18 cellular contexts compared by ENCODE assay signal in the genomic region with DNA sequence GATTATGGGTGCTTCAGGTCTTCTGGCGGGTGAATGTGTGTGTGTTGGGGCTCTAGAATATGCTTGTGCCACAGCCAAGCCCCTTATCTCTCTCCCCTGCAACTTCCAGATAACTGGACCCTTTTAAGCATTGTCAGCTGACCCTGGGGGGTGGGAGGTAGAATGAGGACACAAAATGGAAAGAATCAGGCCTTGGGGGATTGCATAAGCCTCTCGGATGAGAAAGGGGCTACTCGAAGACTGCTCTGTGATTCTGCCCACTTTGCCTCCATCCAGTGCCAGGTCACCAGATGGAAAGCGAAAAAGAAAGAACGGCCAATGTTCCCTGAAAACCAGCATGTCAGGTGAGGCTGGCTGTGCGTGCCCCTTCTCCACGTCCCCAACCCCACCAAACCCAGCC. TPM values are rescaled to one million over a fixed set of nuclear protein-coding genes. Genes with fewer than 3 reads are reported as not detected.
DNase-seq lines count a peak whose midpoint lies in the region; ATAC-seq, FAIRE-seq and TF ChIP-seq lines count a peak whose summit lies in the region.
"Had no signal": no experiment of that assay in that cellular context is flagged by ENCODE, and none has a peak within 500 bp of the region (broad histone marks: within the 10 kb centered on the region; RNA-seq: fewer than 3 reads in every experiment).

No MANE protein-coding gene starts in this region.

- TF ChIP-seq EP300 in K562 (IDR thresholded peaks at IDR 0.05; ENCODE audit: low read length) (peak; percentile 76), suprapubic skin (IDR thresholded peaks at IDR 0.05) (no peak)

- H3K79me2 ChIP-seq in K562 (ENCODE audit: control insufficient read depth, insufficient read depth, low read length), result peaks cover 30% of the 10 kb centered on the region

- WGBS in K562 (ENCODE audit: insufficient coverage, low coverage, missing lambda C conversion rate), result 56% methylated on average over 7 of the region's 7 CpGs
- 86 to 91% methylated on average over 7 of the region's 7 CpGs for WGBS in lung, 2 donors
- 89% methylated on average over 7 of the region's 7 CpGs for WGBS in suprapubic skin

- H3K27me3 Mint-ChIP-seq in T-cell (no peaks in the 10 kb centered on the region), MCF 10A (ENCODE audit: insufficient read depth, unreplicated experiment) (no peaks in the 10 kb centered on the region)
- H3K27me3 Mint-ChIP-seq: activated CD4-positive, alpha-beta memory T cell treated with anti-CD3 and anti-CD28 coated beads for 36 hours; activated naive CD8-positive, alpha-beta T cell had no signal

- H3K36me3 ChIP-seq in NT2/D1 (ENCODE audit: insufficient read depth, insufficient read length, low read length), result peaks cover 9% of the 10 kb centered on the region
- peaks cover 41% of the 10 kb centered on the region; the same call in 2 of the 3 replicates for H3K36me3 ChIP-seq in K562 (ENCODE audit: control insufficient read depth, insufficient read depth, low read length)
- peaks cover 0 to 17% of the 10 kb centered on the region in 2 donors for H3K36me3 ChIP-seq in lung (ENCODE audit: control insufficient read depth in 2 of 2, insufficient read depth in 2 of 2, low read length in 2 of 2)
- peaks cover 47% of the 10 kb centered on the region for H3K36me3 ChIP-seq in suprapubic skin

- H3K4me3 ChIP-seq in NT2/D1 (ENCODE audit: insufficient read length, low read depth) (no peak overlapping the region), K562 (no peak overlapping the region), lung (no peak overlapping the region), suprapubic skin (no peak overlapping the region)

- H3K9me3 ChIP-seq in NT2/D1 (ENCODE audit: insufficient read depth, low read length), result no peaks in the 10 kb centered on the region
- H3K9me3 ChIP-seq in K562 (replicated peaks; ENCODE audit: control insufficient read depth, insufficient read depth, low read depth, low read length), result no peaks in the 10 kb centered on the region
- H3K9me3 ChIP-seq in lung (ENCODE audit: control insufficient read depth in 2 of 2, insufficient read depth in 1 of 2, low read length in 1 of 2), result no peaks in the 10 kb centered on the region
- H3K9me3 ChIP-seq in suprapubic skin, result no peaks in the 10 kb centered on the region

- no peak overlapping the region for H3K4me3 Mint-ChIP-seq in T-cell
- no peak overlapping the region for H3K4me3 Mint-ChIP-seq in MCF 10A (ENCODE audit: unreplicated experiment)
- H3K4me3 Mint-ChIP-seq: activated CD4-positive, alpha-beta memory T cell treated with anti-CD3 and anti-CD28 coated beads for 36 hours; activated naive CD8-positive, alpha-beta T cell; immature natural killer cell; neural crest cell had no signal

- peaks cover 26% of the 10 kb centered on the region for H3K4me1 ChIP-seq in NT2/D1 (ENCODE audit: insufficient read depth, insufficient read length)
- H3K4me1 ChIP-seq in K562 (replicated peaks in 1 of 2; ENCODE audit: control insufficient read depth in 2 of 2, insufficient read depth in 2 of 2, low read length in 2 of 2), result peaks cover 49 to 50% of the 10 kb centered on the region in 2 experiments
- peaks cover 22 to 30% of the 10 kb centered on the region in 2 donors for H3K4me1 ChIP-seq in lung (ENCODE audit: control insufficient read depth in 2 of 2, insufficient read depth in 2 of 2, low read length in 2 of 2)
- peaks cover 53% of the 10 kb centered on the region for H3K4me1 ChIP-seq in suprapubic skin

- peak; percentile 75 for FAIRE-seq in K562 (lab: Jason Lieb, UNC)

- H3K27me3 ChIP-seq in NT2/D1 (ENCODE audit: insufficient read depth, insufficient read length) (no peaks in the 10 kb centered on the region), K562 (ENCODE audit: control insufficient read depth in 2 of 2, insufficient read depth in 2 of 2, low read length in 2 of 2) (no peaks in the 10 kb centered on the region), lung (ENCODE audit: control insufficient read depth, insufficient read depth) (no peaks in the 10 kb centered on the region), suprapubic skin (no peaks in the 10 kb centered on the region)

- peak; percentile 10; the same call in 2 of the 3 replicates for ATAC-seq in K562
- ATAC-seq in lung (ENCODE audit: insufficient read depth, low FRiP score), result no peak
- no peak for ATAC-seq in T-cell (replicated peaks in 1 of 4)
- no peak for ATAC-seq in GM21367 (IDR thresholded peaks at IDR 0.05; ENCODE audit: unreplicated experiment)

- H3K9me1 ChIP-seq in K562 (ENCODE audit: control insufficient read depth, insufficient read depth, low read length), result no peaks in the 10 kb centered on the region

- DNase-seq in NT2/D1 (ENCODE audit: low read depth, low spot score) (no peak), K562 (ENCODE audit: extremely low read depth in 1 of 4, low spot score in 3 of 4) (peak in 2 of 4 experiments; percentile 47 to 73), lung (ENCODE audit: low spot score) (no peak), suprapubic skin (ENCODE audit: low spot score in 2 of 2) (no peak), T-cell (no peak), MCF 10A (ENCODE audit: unreplicated experiment) (no peak), NCI-H1048 (lab: John Stamatoyannopoulos, UW) (no peak)
- DNase-seq: activated CD4-positive, alpha-beta memory T cell treated with anti-CD3 and anti-CD28 coated beads for 36 hours; activated T-cell treated with anti-CD3 and anti-CD28 coated beads, Interleukin-2, amount 50 U/mL, for 48 hours; Calu3; immature natural killer cell; NCI-H1092 treated with DMSO at 0.1 percent for 48 hours; NCI-H510A treated with DMSO at 0.1 percent for 48 hours; T-helper 1 cell had no signal

- TSS peak; percentile 21 for BruUV-seq in K562 (replicated peaks; lab: Mats Ljungman, UMichigan)
- BruUV-seq in MCF 10A (replicated peaks; lab: Mats Ljungman, UMichigan), result no TSS peak

- in situ Hi-C loops in K562 (cut with MboI), result no loop called here

- CTCF ChIA-PET in K562 (lab: Yijun Ruan, JAX; ENCODE audit: low intra/inter-chr PET ratio), result interaction anchor here (0.6 to 1.1 kb wide), 3 partner anchors 9 to 50 kb away, joined by 3 read pairs; no protein-coding TSS in a partner anchor
- CTCF ChIA-PET in T-cell (lab: Charles Lee), result interaction anchor here (0.5 to 2.0 kb wide), 8 partner anchors 10 to 92 kb away, joined by 3 to 16 read pairs (median 4); no protein-coding TSS in a partner anchor
- CTCF ChIA-PET in MCF 10A (lab: Yijun Ruan, JAX), result interaction anchor here (1.0 to 6.9 kb wide), 11 partner anchors 8 to 70 kb away, joined by 3 to 131 read pairs (median 22); partner anchors contain the start of genes CSF3, MED24, NR1D1 and THRA

- H2AFZ ChIP-seq in K562 (ENCODE audit: low read depth, low read length), result no peak overlapping the region

- H3K9me3 Mint-ChIP-seq in T-cell, result no peaks in the 10 kb centered on the region
- H3K9me3 Mint-ChIP-seq in MCF 10A (ENCODE audit: unreplicated experiment), result no peaks in the 10 kb centered on the region
- H3K9me3 Mint-ChIP-seq: activated CD4-positive, alpha-beta memory T cell treated with anti-CD3 and anti-CD28 coated beads for 36 hours; immature natural killer cell; neural crest cell had no signal

- TF ChIP-seq RAD21 in K562 (CRISPR knock-in tag; conservative IDR thresholded peaks at IDR 0.05 in 1 of 2, IDR thresholded peaks at IDR 0.05 in 1 of 2), result no peak

- intact Hi-C loops in K562 (cut with micrococcal nuclease) (no loop called here), MCF 10A (cut with micrococcal nuclease) (no loop called here)

- peaks cover 25 to 43% (median 41%) of the 10 kb centered on the region in 3 donors for H3K4me1 Mint-ChIP-seq in T-cell
- H3K4me1 Mint-ChIP-seq in MCF 10A (ENCODE audit: insufficient read depth, unreplicated experiment), result peaks cover 50% of the 10 kb centered on the region

- POLR2A ChIA-PET in K562 (lab: Yijun Ruan, JAX) (interaction anchor here (1.1 to 3.2 kb wide), 5 partner anchors 11 to 37 kb away, joined by 3 to 29 read pairs (median 8); partner anchors contain the start of gene NR1D1), T-cell (lab: Charles Lee) (no interaction called here), MCF 10A (lab: Yijun Ruan, JAX) (interaction anchor here (1.0 to 6.8 kb wide), 2 partner anchors 22 kb away, joined by 3 to 82 read pairs; partner anchors contain the start of genes MED24 and NR1D1)

- no peaks in the 10 kb centered on the region for H4K20me1 ChIP-seq in K562 (replicated peaks; ENCODE audit: control insufficient read depth, insufficient read depth, low read length)

- H3K36me3 Mint-ChIP-seq in T-cell, result peaks cover 4% of the 10 kb centered on the region
- peaks cover 28% of the 10 kb centered on the region for H3K36me3 Mint-ChIP-seq in MCF 10A (ENCODE audit: insufficient read depth, unreplicated experiment)
- H3K36me3 Mint-ChIP-seq: activated CD4-positive, alpha-beta memory T cell treated with anti-CD3 and anti-CD28 coated beads for 36 hours; activated naive CD8-positive, alpha-beta T cell had no signal

- H3K9ac ChIP-seq in NT2/D1 (ENCODE audit: insufficient read length, low read depth) (peak overlapping the region; percentile 33), K562 (ENCODE audit: insufficient read depth in 1 of 2, low read depth in 2 of 2, low read length in 2 of 2) (peak overlapping the region; percentile 37 to 87)
- H3K9ac ChIP-seq: KMS-11 had no signal

- no peak overlapping the region for H3K27ac Mint-ChIP-seq in T-cell
- H3K27ac Mint-ChIP-seq in MCF 10A (ENCODE audit: low read depth, unreplicated experiment), result no peak overlapping the region
- H3K27ac Mint-ChIP-seq: activated CD4-positive, alpha-beta memory T cell treated with anti-CD3 and anti-CD28 coated beads for 36 hours; activated naive CD8-positive, alpha-beta T cell had no signal

- H3K4me2 ChIP-seq in K562 (ENCODE audit: insufficient read depth, low read length), result peak overlapping the region; percentile 71
- H3K4me2 ChIP-seq: KMS-11 had no signal

- H3K27ac ChIP-seq in K562 (ENCODE audit: extremely low read depth, low read depth, low read length) (peak overlapping the region; percentile 73; the same call in 2 of the 3 replicates), lung (ENCODE audit: low read depth in 1 of 2, low read length in 1 of 2) (peak overlapping the region; percentile 71 to 88), suprapubic skin (peak overlapping the region; percentile 91)
- H3K27ac ChIP-seq: KMS-11 had no signal

- TF ChIP-seq CTCF in K562 (IDR thresholded peaks at IDR 0.05 in 2 of 3, conservative IDR thresholded peaks at IDR 0.05 in 1 of 3; ENCODE audit: insufficient read depth in 2 of 3, low read depth in 1 of 3, low read length in 3 of 3), result no peak
- TF ChIP-seq CTCF in lung (IDR thresholded peaks at IDR 0.05; ENCODE audit: control extremely low read depth, extremely low read depth), result no peak
- no peak for TF ChIP-seq CTCF in suprapubic skin (IDR thresholded peaks at IDR 0.05)
- no peak for TF ChIP-seq CTCF in MCF 10A (IDR thresholded peaks at IDR 0.05; ENCODE audit: unreplicated experiment)

- no peak for TF ChIP-seq POLR2A in K562 (conservative IDR thresholded peaks at IDR 0.05)
- TF ChIP-seq POLR2A in suprapubic skin (IDR thresholded peaks at IDR 0.05), result no peak

RNA-seq across cellular contexts. Expression of gene THRA, which starts 13.8 kb away (rescaled TPM):
- 10.8 and 15.6 TPM in 2 replicates for total RNA-seq in K562 (2011; cell fraction: chromatin; rRNA removed; ENCODE audit: low replicate concordance)
- 7.5 and 8.0 TPM in 2 replicates for total RNA-seq in K562 (2011; cell fraction: nucleolus; rRNA removed)
- 10.3 and 15.7 TPM in 2 replicates for total RNA-seq in K562 (2011; cell fraction: nucleoplasm; rRNA removed)
- total RNA-seq in K562 (2014; rRNA removed) (13.8 and 18.9 TPM in 2 replicates), K562 (2014; rRNA removed; fragmentation: Illumina TruSeq; extraction: Trizol) (7.5 and 9.1 TPM in 2 replicates), K562 (2015; rRNA removed; fragmentation: Illumina TruSeq; extraction: Trizol) (12.2 and 13.2 TPM in 2 replicates), K562 (2021) (22.7 and 23.4 TPM in 2 replicates), lung (10 to 100 TPM; 41.3 to 55.9 TPM), suprapubic skin (10 to 100 TPM; 32.6 to 69.9 (median 48.9) TPM), T-cell (10 to 100 TPM; 30.4 to 54.0 (median 48.9) TPM), MCF 10A (2022) (5.5 and 6.4 TPM in 2 replicates)
- polyA plus RNA-seq in K562 (2011; rRNA removed) (8.3 and 9.3 TPM in 2 replicates), K562 (2014; fragmentation: Illumina TruSeq; extraction: Trizol) (19.7 and 21.6 TPM in 2 replicates), K562 (2014; fragmentation: Nextera tagmentation; extraction: Ambion mirVana) (under 1 TPM; 0.34 to 0.50 TPM), K562 (2014; rRNA removed) (12.7 and 13.8 TPM in 2 replicates), lung (10 to 100 TPM; 28.5 to 33.6 TPM)
- 7.8 and 12.5 TPM in 2 replicates for polyA plus RNA-seq in K562 (2011; cell fraction: cytosol; rRNA removed)
- 7.3 and 15.8 TPM in 2 replicates for polyA plus RNA-seq in K562 (2011; cell fraction: nucleus; rRNA removed)
- polyA plus RNA-seq in K562 (2012), result 20.0 TPM in 2 replicates
- 5.8 and 9.7 TPM in 2 replicates for polyA minus RNA-seq in K562 (2011; rRNA and poly(A)+ RNA removed)
- 6.3 and 7.9 TPM in 2 replicates for polyA minus RNA-seq in K562 (2011; cell fraction: cytosol; rRNA and poly(A)+ RNA removed)
- 2.3 and 2.6 TPM in 2 replicates for polyA minus RNA-seq in K562 (2011; cell fraction: nucleus; rRNA and poly(A)+ RNA removed)

RNA-seq across cellular contexts. Expression of gene MED24, which starts 22.4 kb away (rescaled TPM):
- total RNA-seq in K562 (2011; cell fraction: chromatin; rRNA removed; ENCODE audit: low replicate concordance), result 361 and 745 TPM in 2 replicates
- 434 and 442 TPM in 2 replicates for total RNA-seq in K562 (2011; cell fraction: nucleolus; rRNA removed)
- total RNA-seq in K562 (2011; cell fraction: nucleoplasm; rRNA removed), result 293 and 327 TPM in 2 replicates
- 40.0 and 50.2 TPM in 2 replicates for total RNA-seq in K562 (2014; rRNA removed)
- 40.3 and 48.9 TPM in 2 replicates for total RNA-seq in K562 (2014; rRNA removed; fragmentation: Illumina TruSeq; extraction: Trizol)
- total RNA-seq in K562 (2015; rRNA removed; fragmentation: Illumina TruSeq; extraction: Trizol), result 48.2 and 53.5 TPM in 2 replicates
- 102 and 108 TPM in 2 replicates for total RNA-seq in K562 (2021)
- polyA plus RNA-seq in K562 (2011; rRNA removed), result 76.3 and 110 TPM in 2 replicates
- polyA plus RNA-seq in K562 (2011; cell fraction: cytosol; rRNA removed), result 70.1 and 113 TPM in 2 replicates
- 331 and 574 TPM in 2 replicates for polyA plus RNA-seq in K562 (2011; cell fraction: nucleus; rRNA removed)
- polyA plus RNA-seq in K562 (2012), result 97.7 and 114 TPM in 2 replicates
- polyA plus RNA-seq in K562 (2014; fragmentation: Illumina TruSeq; extraction: Trizol), result 117 and 129 TPM in 2 replicates
- 1 to 10 TPM; 5.9 to 8.3 TPM for polyA plus RNA-seq in K562 (2014; fragmentation: Nextera tagmentation; extraction: Ambion mirVana)
- 73.3 and 74.8 TPM in 2 replicates for polyA plus RNA-seq in K562 (2014; rRNA removed)
- polyA minus RNA-seq in K562 (2011; rRNA and poly(A)+ RNA removed), result 79.0 and 96.5 TPM in 2 replicates
- 80.5 and 119 TPM in 2 replicates for polyA minus RNA-seq in K562 (2011; cell fraction: cytosol; rRNA and poly(A)+ RNA removed)
- 146 and 149 TPM in 2 replicates for polyA minus RNA-seq in K562 (2011; cell fraction: nucleus; rRNA and poly(A)+ RNA removed)
- total RNA-seq in lung, result 10 to 100 TPM; 69.9 to 82.3 TPM
- 100 to 1,000 TPM in 1 of 2 donors, 10 to 100 TPM in 1; 48.2 to 149 TPM for polyA plus RNA-seq in lung
- total RNA-seq in suprapubic skin, result 100 to 1,000 TPM in 1 of 4 donors, 10 to 100 TPM in 3; 67.4 to 198 (median 80.3) TPM
- 100 to 1,000 TPM in 1 of 5 donors, 10 to 100 TPM in 4; 75.9 to 104 (median 87.0) TPM for total RNA-seq in T-cell
- 66.6 and 88.5 TPM in 2 replicates for total RNA-seq in MCF 10A (2022)

RNA-seq across cellular contexts. Expression of gene NR1D1, which starts 23.8 kb away (rescaled TPM):
- total RNA-seq in K562 (2011; cell fraction: chromatin; rRNA removed; ENCODE audit: low replicate concordance), result 2.3 and 7.8 TPM in 2 replicates
- 3.6 and 4.0 TPM in 2 replicates for total RNA-seq in K562 (2011; cell fraction: nucleolus; rRNA removed)
- total RNA-seq in K562 (2011; cell fraction: nucleoplasm; rRNA removed), result 3.1 and 3.2 TPM in 2 replicates
- total RNA-seq in K562 (2014; rRNA removed), result 0.78 and 1.00 TPM in 2 replicates
- 0.32 and 0.47 TPM in 2 replicates for total RNA-seq in K562 (2014; rRNA removed; fragmentation: Illumina TruSeq; extraction: Trizol)
- total RNA-seq in K562 (2015; rRNA removed; fragmentation: Illumina TruSeq; extraction: Trizol), result 0.65 and 1.2 TPM in 2 replicates
- total RNA-seq in K562 (2021), result 6.6 and 7.7 TPM in 2 replicates
- polyA plus RNA-seq in K562 (2011; rRNA removed), result 0.25 and 0.41 TPM in 2 replicates
- 0.21 and 0.89 TPM in 2 replicates for polyA plus RNA-seq in K562 (2011; cell fraction: cytosol; rRNA removed)
- 1.3 and 5.0 TPM in 2 replicates for polyA plus RNA-seq in K562 (2011; cell fraction: nucleus; rRNA removed)
- polyA plus RNA-seq in K562 (2012), result 5.3 and 5.4 TPM in 2 replicates
- 4.7 and 6.9 TPM in 2 replicates for polyA plus RNA-seq in K562 (2014; fragmentation: Illumina TruSeq; extraction: Trizol)
- under 1 TPM; 0.27 TPM for polyA plus RNA-seq in K562 (2014; fragmentation: Nextera tagmentation; extraction: Ambion mirVana)
- 1.4 and 2.0 TPM in 2 replicates for polyA plus RNA-seq in K562 (2014; rRNA removed)
- 0.42 and 0.63 TPM in 2 replicates for polyA minus RNA-seq in K562 (2011; rRNA and poly(A)+ RNA removed)
- polyA minus RNA-seq in K562 (2011; cell fraction: cytosol; rRNA and poly(A)+ RNA removed), result 0.46 and 3.3 TPM in 2 replicates
- polyA minus RNA-seq in K562 (2011; cell fraction: nucleus; rRNA and poly(A)+ RNA removed), result 2.2 and 2.6 TPM in 2 replicates
- total RNA-seq in lung, result 10 to 100 TPM in 1 of 2 donors, 1 to 10 TPM in 1; 3.2 to 19.4 TPM
- 10 to 100 TPM in 1 of 2 donors, 1 to 10 TPM in 1; 8.7 to 19.6 TPM for polyA plus RNA-seq in lung
- 100 to 1,000 TPM in 2 of 4 donors, 10 to 100 TPM in 2; 62.1 to 184 (median 96.0) TPM for total RNA-seq in suprapubic skin
- total RNA-seq in T-cell, result 10 to 100 TPM; 11.5 to 33.6 (median 21.9) TPM
- total RNA-seq in MCF 10A (2022), result 7.5 and 8.8 TPM in 2 replicates

RNA-seq across cellular contexts. Expression of gene MSL1, which starts 45.2 kb away (rescaled TPM):
- 152 and 243 TPM in 2 replicates for total RNA-seq in K562 (2011; cell fraction: chromatin; rRNA removed; ENCODE audit: low replicate concordance)
- 80.5 and 93.3 TPM in 2 replicates for total RNA-seq in K562 (2011; cell fraction: nucleolus; rRNA removed)
- total RNA-seq in K562 (2011; cell fraction: nucleoplasm; rRNA removed), result 126 and 148 TPM in 2 replicates
- total RNA-seq in K562 (2014; rRNA removed), result 51.7 and 52.4 TPM in 2 replicates
- total RNA-seq in K562 (2014; rRNA removed; fragmentation: Illumina TruSeq; extraction: Trizol), result 61.9 and 64.9 TPM in 2 replicates
- total RNA-seq in K562 (2015; rRNA removed; fragmentation: Illumina TruSeq; extraction: Trizol), result 77.8 and 91.8 TPM in 2 replicates
- total RNA-seq in K562 (2021), result 48.6 and 61.8 TPM in 2 replicates
- polyA plus RNA-seq in K562 (2011; rRNA removed), result 48.0 and 66.7 TPM in 2 replicates
- 15.6 and 17.6 TPM in 2 replicates for polyA plus RNA-seq in K562 (2011; cell fraction: cytosol; rRNA removed)
- polyA plus RNA-seq in K562 (2011; cell fraction: nucleus; rRNA removed), result 122 and 128 TPM in 2 replicates
- polyA plus RNA-seq in K562 (2012), result 40.1 and 52.3 TPM in 2 replicates
- polyA plus RNA-seq in K562 (2014; fragmentation: Illumina TruSeq; extraction: Trizol), result 99.3 and 120 TPM in 2 replicates
- 10 to 100 TPM; 13.8 to 13.9 TPM for polyA plus RNA-seq in K562 (2014; fragmentation: Nextera tagmentation; extraction: Ambion mirVana)
- polyA plus RNA-seq in K562 (2014; rRNA removed), result 62.8 and 74.1 TPM in 2 replicates
- 56.6 and 69.1 TPM in 2 replicates for polyA minus RNA-seq in K562 (2011; rRNA and poly(A)+ RNA removed)
- polyA minus RNA-seq in K562 (2011; cell fraction: cytosol; rRNA and poly(A)+ RNA removed), result 16.1 and 30.2 TPM in 2 replicates
- 40.7 and 50.6 TPM in 2 replicates for polyA minus RNA-seq in K562 (2011; cell fraction: nucleus; rRNA and poly(A)+ RNA removed)
- 100 to 1,000 TPM in 1 of 2 donors, 10 to 100 TPM in 1; 84.8 to 111 TPM for total RNA-seq in lung
- polyA plus RNA-seq in lung, result 10 to 100 TPM; 73.2 to 84.6 TPM
- total RNA-seq in suprapubic skin, result 100 to 1,000 TPM in 1 of 4 donors, 10 to 100 TPM in 3; 69.3 to 166 (median 86.9) TPM
- 100 to 1,000 TPM; 106 to 136 (median 115) TPM for total RNA-seq in T-cell
- total RNA-seq in MCF 10A (2022), result 59.8 and 62.2 TPM in 2 replicates

Comparison
In these comparisons a context has a peak if more than half of its experiments do, and no peak if none do; other contexts are left out.
1. POLR2A ChIA-PET loops: an anchor here in K562 (1.1 to 3.2 kb wide) and MCF 10A (1.0 to 6.8 kb wide); none called in T-cell.